ENCODE assay signal across 8 cellular contexts in the genomic region with DNA sequence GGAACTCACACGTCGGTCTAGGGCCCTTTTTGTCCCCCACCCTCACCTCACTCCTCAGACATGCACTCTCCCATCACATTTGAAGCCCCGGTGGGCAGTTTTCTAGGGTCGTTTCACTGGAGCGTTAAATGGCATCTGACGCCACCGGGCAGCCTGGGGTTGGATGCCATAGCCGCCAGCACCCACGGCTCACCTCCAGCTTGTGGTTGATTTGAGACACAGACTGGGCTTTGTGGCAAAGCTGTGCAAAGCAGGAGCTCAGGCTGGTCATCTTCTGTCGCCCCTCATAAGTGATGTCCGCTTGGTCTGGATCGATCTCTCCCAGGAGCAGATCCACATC. TPM values are rescaled to one million over a fixed set of nuclear protein-coding genes. Genes with fewer than 3 reads are reported as not detected.
DNase-seq lines count a peak whose midpoint lies in the region; ATAC-seq, FAIRE-seq and TF ChIP-seq lines count a peak whose summit lies in the region.

No MANE protein-coding gene starts in this region.

- TF ChIP-seq EP300 in stomach (IDR thresholded peaks at IDR 0.05), result no peak

- peak overlapping the region; percentile 11 to 97 (median 97) for H3K27ac Mint-ChIP-seq in IgD-negative memory B cell

- peak overlapping the region; percentile 46 for H3K27ac ChIP-seq in angular gyrus (ENCODE audit: low read depth, low read length)
- peak overlapping the region in 4 of 5 donors; percentile 90 to 93 (median 92) for H3K27ac ChIP-seq in stomach

- no peaks in the 10 kb centered on the region for H3K27me3 Mint-ChIP-seq in IgD-negative memory B cell

- peak overlapping the region; percentile 78 for H3K4me3 ChIP-seq in kidney epithelial cell (ENCODE audit: low read depth, low read length)
- peak overlapping the region; percentile 90 to 100 (median 94) for H3K4me3 ChIP-seq in stomach

- ATAC-seq in GM21717 (IDR thresholded peaks at IDR 0.05; ENCODE audit: unreplicated experiment), result peak; percentile 23

- peak overlapping the region; percentile 93 to 100 (median 99) for H3K4me3 Mint-ChIP-seq in IgD-negative memory B cell

- no peaks in the 10 kb centered on the region for H3K27me3 ChIP-seq in kidney epithelial cell (ENCODE audit: control insufficient read depth, insufficient read depth, low read length)
- no peaks in the 10 kb centered on the region for H3K27me3 ChIP-seq in stomach

- intact Hi-C loops in stomach (cut with DNase I; ENCODE audit: low total_unique reads), result no loop called here

- DNase-seq in GM12891 (ENCODE audit: insufficient read length, low spot score) (no peak), kidney epithelial cell (ENCODE audit: low read depth) (no peak), stomach (no peak)
- no peak for DNase-seq in activated CD4-positive, CD25-positive, alpha-beta regulatory T cell treated with anti-CD3 and anti-CD28 coated beads, Interleukin-2, amount 50 U/mL, for 72 hours
- no peak for DNase-seq in effector CD4-positive, alpha-beta T cell

- H3K36me3 Mint-ChIP-seq in IgD-negative memory B cell, result no peaks in the 10 kb centered on the region

- TF ChIP-seq CTCF in kidney epithelial cell (IDR thresholded peaks at IDR 0.05; ENCODE audit: insufficient read depth, low read length, poor library complexity, severe bottlenecking) (no peak), stomach (IDR thresholded peaks at IDR 0.05) (no peak)

- peaks cover 19 to 33% (median 19%) of the 10 kb centered on the region in 3 donors for H3K4me1 Mint-ChIP-seq in IgD-negative memory B cell

- no peaks in the 10 kb centered on the region for H3K9me3 Mint-ChIP-seq in IgD-negative memory B cell

- 0 to 1% (median 0%) methylated on average over 12 of the region's 12 CpGs for WGBS in stomach, 5 donors

- FAIRE-seq in GM12891 (lab: Jason Lieb, UNC), result peak; percentile 52

- peaks cover 0 to 4% (median 0%) of the 10 kb centered on the region in 4 donors for H3K9me3 ChIP-seq in stomach

- TF ChIP-seq POLR2A in GM12891 (IDR thresholded peaks at IDR 0.05; ENCODE audit: low read depth, low read length) (no peak), stomach (IDR thresholded peaks at IDR 0.05) (no peak)

- peaks cover 9 to 49% (median 30%) of the 10 kb centered on the region in 4 donors for H3K4me1 ChIP-seq in stomach

- H3K36me3 ChIP-seq in kidney epithelial cell (ENCODE audit: control insufficient read depth, insufficient read depth, low read length) (no peaks in the 10 kb centered on the region), stomach (peaks cover 0 to 19% (median 7%) of the 10 kb centered on the region in 4 donors)

TF ChIP-seq in GM12891, 5 proteins besides CTCF, POLR2A, EP300 and RAD21:
- no peak for TF ChIP-seq PAX5 (IDR thresholded peaks at IDR 0.05; ENCODE audit: insufficient read depth, low read length, severe bottlenecking)
- no peak for TF ChIP-seq TAF1 (IDR thresholded peaks at IDR 0.05; ENCODE audit: low read depth, low read length)
- no peak for TF ChIP-seq SPI1 (IDR thresholded peaks at IDR 0.05; ENCODE audit: low read depth, low read length)
- no peak for TF ChIP-seq POLR2AphosphoS5 (IDR thresholded peaks at IDR 0.05; ENCODE audit: low read depth, low read length)
- TF ChIP-seq POU2F2 (IDR thresholded peaks at IDR 0.05; ENCODE audit: low read depth, low read length), result no peak

RNA-seq across cellular contexts. Expression of a gene that starts 0.5 kb away (rescaled TPM):
- 11.3 TPM for polyA plus RNA-seq in GM12891 (2012; ENCODE audit: low read depth, missing spikeins)
- polyA plus RNA-seq in IgD-negative memory B cell (12.3 TPM), stomach (10 to 100 TPM in 1 of 3 donors, 1 to 10 TPM in 2; 9.5 to 12.7 (median 9.9) TPM)
- total RNA-seq in kidney epithelial cell (20.0 and 25.9 TPM in 2 replicates), stomach (10 to 100 TPM in 4 of 5 donors, 1 to 10 TPM in 1; 4.7 to 49.4 (median 22.9) TPM)
